In genomic region chr12:27165958-27166357, GRCh38 we compare ENCODE assay signal across 3 cellular contexts.
A peak's percentile ranks its signal among the peaks of the same experiment; 100 is the strongest.
DNase-seq lines count a peak whose midpoint lies in the region; ATAC-seq, FAIRE-seq and TF ChIP-seq lines count a peak whose summit lies in the region.
"Not testable (repeated sequence)": the region's sequence is repeated elsewhere in the genome, so short reads cannot be mapped to it uniquely, and the experiment has no call there.

No MANE protein-coding gene starts in this region.

- H2AFZ ChIP-seq in MM.1S (ENCODE audit: low read length); K562 (ENCODE audit: low read depth, low read length): not testable (repeated sequence)

- H3K9me2 ChIP-seq in MM.1S (replicated peaks; ENCODE audit: insufficient read depth, low read length) = not testable (repeated sequence)

- intact Hi-C loops in K562 (cut with micrococcal nuclease) = not testable (repeated sequence)

- TF ChIP-seq RAD21 in K562 (CRISPR knock-in tag; conservative IDR thresholded peaks at IDR 0.05 in 1 of 2, IDR thresholded peaks at IDR 0.05 in 1 of 2) = not testable (repeated sequence)

- POLR2A ChIA-PET in HEK293 (lab: Yijun Ruan, JAX) = not testable (repeated sequence)
- POLR2A ChIA-PET in K562 (lab: Yijun Ruan, JAX) = interaction anchor here (0.6 kb wide), 1 partner anchor 38 kb away, joined by 3 read pairs; no protein-coding TSS in a partner anchor

- peaks cover 19% of the 10 kb centered on the region for H3F3A ChIP-seq in MM.1S (ENCODE audit: insufficient read depth, low read length)

- not testable (repeated sequence) for H3K9me1 ChIP-seq in K562 (ENCODE audit: control insufficient read depth, insufficient read depth, low read length)

- not testable (repeated sequence) for H3K27ac ChIP-seq in HEK293 (ENCODE audit: extremely low read depth, low read depth, low read length); K562 (ENCODE audit: extremely low read depth, low read depth, low read length)
- peak overlapping the region; percentile 95; the same call in 1 of the 2 replicates for H3K27ac ChIP-seq in MM.1S (ENCODE audit: low read length)

- DNase-seq in MM.1S; K562 (ENCODE audit: extremely low read depth in 1 of 4, low spot score in 3 of 4): not testable (repeated sequence)

- not testable (repeated sequence) for TF ChIP-seq POLR2A in K562 (conservative IDR thresholded peaks at IDR 0.05)

- not testable (repeated sequence) for H3K79me2 ChIP-seq in MM.1S (ENCODE audit: low read length); K562 (ENCODE audit: control insufficient read depth, insufficient read depth, low read length)

- H3K4me2 ChIP-seq in MM.1S (ENCODE audit: low read depth, low read length); K562 (ENCODE audit: insufficient read depth, low read length): not testable (repeated sequence)

- H3K9ac ChIP-seq in MM.1S (ENCODE audit: low read length); K562 (ENCODE audit: insufficient read depth in 1 of 2, low read depth in 2 of 2, low read length in 2 of 2): not testable (repeated sequence)

- H3K4me1 ChIP-seq in HEK293 (ENCODE audit: control insufficient read depth, insufficient read depth, low read length); K562 (replicated peaks in 1 of 2; ENCODE audit: control insufficient read depth in 2 of 2, insufficient read depth in 2 of 2, low read length in 2 of 2): not testable (repeated sequence)
- peaks cover 35% of the 10 kb centered on the region for H3K4me1 ChIP-seq in MM.1S (ENCODE audit: low read length)

- H3K27me3 ChIP-seq in MM.1S (replicated peaks; ENCODE audit: insufficient read depth, low read length); K562 (ENCODE audit: control insufficient read depth in 2 of 2, insufficient read depth in 2 of 2, low read length in 2 of 2): not testable (repeated sequence)

- 0% methylated on average over 1 of the region's 1 CpG for WGBS in K562 (ENCODE audit: insufficient coverage, low coverage, missing lambda C conversion rate)

- not testable (repeated sequence) for H3K9me3 ChIP-seq in HEK293 (ENCODE audit: control insufficient read depth, insufficient read depth, low read depth, low read length); MM.1S (replicated peaks; ENCODE audit: insufficient read depth, low read length); K562 (replicated peaks; ENCODE audit: control insufficient read depth, insufficient read depth, low read depth, low read length)

- not testable (repeated sequence) for BruUV-seq in K562 (replicated peaks; lab: Mats Ljungman, UMichigan)

- TF ChIP-seq EP300 in K562 (IDR thresholded peaks at IDR 0.05; ENCODE audit: low read length) = not testable (repeated sequence)

- H3K4me3 ChIP-seq in HEK293 (ENCODE audit: low read depth, low read length); MM.1S (ENCODE audit: low read length); K562: not testable (repeated sequence)

- in situ Hi-C loops in K562 (cut with MboI) = not testable (repeated sequence)

- TF ChIP-seq CTCF in HEK293 (tag by site-specific recombination; IDR thresholded peaks at IDR 0.05); MM.1S (IDR thresholded peaks at IDR 0.05; ENCODE audit: low read length); K562 (IDR thresholded peaks at IDR 0.05 in 2 of 3, conservative IDR thresholded peaks at IDR 0.05 in 1 of 3; ENCODE audit: insufficient read depth in 2 of 3, low read depth in 1 of 3, low read length in 3 of 3): not testable (repeated sequence)

- not testable (repeated sequence) for ATAC-seq in K562

- not testable (repeated sequence) for H3K36me3 ChIP-seq in HEK293 (ENCODE audit: control insufficient read depth in 2 of 2, insufficient read depth in 1 of 2, low read length in 2 of 2); MM.1S (replicated peaks; ENCODE audit: insufficient read depth, low read length); K562 (ENCODE audit: control insufficient read depth, insufficient read depth, low read length)

- H4K20me1 ChIP-seq in MM.1S (ENCODE audit: insufficient read depth, low read length); K562 (replicated peaks; ENCODE audit: control insufficient read depth, insufficient read depth, low read length): not testable (repeated sequence)

- CTCF ChIA-PET in HEK293 (lab: Yijun Ruan, JAX); K562 (lab: Yijun Ruan, JAX; ENCODE audit: low intra/inter-chr PET ratio): not testable (repeated sequence)

- FAIRE-seq in K562 (lab: Jason Lieb, UNC) = not testable (repeated sequence)

TF ChIP-seq in HEK293, 187 proteins besides CTCF, POLR2A, EP300 and RAD21:
- TF ChIP-seq ZNF280D (tag by site-specific recombination; IDR thresholded peaks at IDR 0.05) (0 out of 2 replicates have a peak, but pooled peaks have one; percentile 52), ZNF146 (tag by site-specific recombination; IDR thresholded peaks at IDR 0.05) (peak; percentile 89)

TF ChIP-seq in K562, 482 proteins besides CTCF, POLR2A, EP300 and RAD21:
- TF ChIP-seq ZNF146 (CRISPR knock-in tag; IDR thresholded peaks at IDR 0.05; ENCODE audit: unreplicated experiment) = peak; percentile 46
